Comparison of ENCODE assay signal across 33 cellular contexts in genomic region chr17:82164853-82165252, GRCh38.
"Had no signal": no experiment of that assay in that cellular context is flagged by ENCODE, and none has a peak within 500 bp of the region (broad histone marks: within the 10 kb centered on the region; RNA-seq: fewer than 3 reads in every experiment).

No MANE protein-coding gene starts in this region.

- H3K27me3 Mint-ChIP-seq: activated B cell treated with CpG ODN at 0.5 μM for 24 hours; activated CD8-positive, alpha-beta T cell treated with anti-CD3 and anti-CD28 coated beads for 36 hours; activated naive CD4-positive, alpha-beta T cell treated with anti-CD3 and anti-CD28 coated beads, Interleukin-2, amount 50 U/mL, for 24 hours; activated naive CD8-positive, alpha-beta T cell treated with anti-CD3 and anti-CD28 coated beads for 36 hours; activated naive CD8-positive, alpha-beta T cell treated with anti-CD3 and anti-CD28 coated beads, Interleukin-2, amount 50 U/mL, for 24 hours; T-cell had no signal

- H3K27ac Mint-ChIP-seq: activated B cell treated with CpG ODN at 0.5 μM for 24 hours; activated CD8-positive, alpha-beta T cell treated with anti-CD3 and anti-CD28 coated beads for 36 hours; activated naive CD4-positive, alpha-beta T cell treated with anti-CD3 and anti-CD28 coated beads for 36 hours; activated naive CD4-positive, alpha-beta T cell treated with anti-CD3 and anti-CD28 coated beads, Interleukin-2, amount 50 U/mL, for 24 hours; activated naive CD8-positive, alpha-beta T cell treated with anti-CD3 and anti-CD28 coated beads, Interleukin-2, amount 50 U/mL, for 24 hours; activated T-helper 2 cell treated with anti-CD3 and anti-CD28 coated beads, Interferon-gamma antibody, Interleukin-2, Interleukin-4, amounts not matched to agents 10 μg/mL and 5 μg/mL and 100 μg/mL, durations not matched to agents 14 hours and 24 hours and 36 hours; T-cell; T-helper 1 cell treated with Interleukin-12 subunit alpha and Interleukin-12 subunit beta and Interleukin-4 antibody, amounts not matched to agents 30 μg/mL and 1 μg/mL, for 36 hours; T-helper 2 cell treated with Interferon-gamma antibody and Interleukin-4, amounts not matched to agents 5 μg/mL and 100 μg/mL, for 36 hours had no signal

- H3K9me3 Mint-ChIP-seq: activated B cell treated with CpG ODN at 0.5 μM for 24 hours; activated CD8-positive, alpha-beta T cell treated with anti-CD3 and anti-CD28 coated beads for 36 hours; activated naive CD4-positive, alpha-beta T cell treated with anti-CD3 and anti-CD28 coated beads for 36 hours; activated naive CD4-positive, alpha-beta T cell treated with anti-CD3 and anti-CD28 coated beads, Interleukin-2, amount 50 U/mL, for 24 hours; activated naive CD8-positive, alpha-beta T cell treated with anti-CD3 and anti-CD28 coated beads for 36 hours; activated naive CD8-positive, alpha-beta T cell treated with anti-CD3 and anti-CD28 coated beads, Interleukin-2, amount 50 U/mL, for 24 hours; activated T-cell treated with anti-CD3 and anti-CD28 coated beads, Interleukin-2, amount 50 U/mL, for 4 hours; activated T-helper 2 cell treated with anti-CD3 and anti-CD28 coated beads, Interferon-gamma antibody, Interleukin-2, Interleukin-4, amounts not matched to agents 10 μg/mL and 5 μg/mL and 100 μg/mL, durations not matched to agents 14 hours and 24 hours and 36 hours; T-cell; T-helper 1 cell treated with Interleukin-12 subunit alpha and Interleukin-12 subunit beta and Interleukin-4 antibody, amounts not matched to agents 30 μg/mL and 1 μg/mL, for 36 hours; T-helper 2 cell treated with Interferon-gamma antibody and Interleukin-4, amounts not matched to agents 5 μg/mL and 100 μg/mL, for 36 hours had no signal

- ATAC-seq: activated CD4-positive, CD25-positive, alpha-beta regulatory T cell treated with anti-CD3 and anti-CD28 coated beads, Interleukin-2, amount 50 U/mL, for 24 hours; activated CD8-positive, alpha-beta T cell treated with anti-CD3 and anti-CD28 coated beads for 36 hours; activated naive CD8-positive, alpha-beta T cell treated with anti-CD3 and anti-CD28 coated beads, Interleukin-2, amount 50 U/mL, for 24 hours; activated T-cell treated with anti-CD3 and anti-CD28 coated beads, Interleukin-2, amount 50 U/mL, for 4 hours; body of pancreas; esophagus mucosa; gastrocnemius medialis; heart right ventricle; T-cell had no signal

- H3K4me3 ChIP-seq: adrenal gland, body of pancreas, colonic mucosa, gastrocnemius medialis, heart right ventricle had no signal

- H3K4me1 ChIP-seq: adrenal gland, body of pancreas, colonic mucosa, gastrocnemius medialis, heart right ventricle had no signal

- H3K27me3 ChIP-seq: adrenal gland, body of pancreas, colonic mucosa, gastrocnemius medialis, heart right ventricle had no signal

- H3K36me3 ChIP-seq: colonic mucosa had no signal

- H3K4me3 Mint-ChIP-seq: activated B cell treated with CpG ODN at 0.5 μM for 24 hours; activated CD8-positive, alpha-beta T cell treated with anti-CD3 and anti-CD28 coated beads for 36 hours; activated naive CD4-positive, alpha-beta T cell treated with anti-CD3 and anti-CD28 coated beads for 36 hours; activated naive CD4-positive, alpha-beta T cell treated with anti-CD3 and anti-CD28 coated beads, Interleukin-2, amount 50 U/mL, for 24 hours; activated naive CD8-positive, alpha-beta T cell treated with anti-CD3 and anti-CD28 coated beads for 36 hours; activated naive CD8-positive, alpha-beta T cell treated with anti-CD3 and anti-CD28 coated beads, Interleukin-2, amount 50 U/mL, for 24 hours; activated T-cell treated with anti-CD3 and anti-CD28 coated beads, Interleukin-2, amount 50 U/mL, for 4 hours; T-cell; T-helper 1 cell treated with Interleukin-12 subunit alpha and Interleukin-12 subunit beta and Interleukin-4 antibody, amounts not matched to agents 30 μg/mL and 1 μg/mL, for 36 hours; T-helper 2 cell treated with Interferon-gamma antibody and Interleukin-4, amounts not matched to agents 5 μg/mL and 100 μg/mL, for 36 hours had no signal

- H3K9me3 ChIP-seq: adrenal gland, body of pancreas, colonic mucosa, gastrocnemius medialis, heart right ventricle had no signal

- H3K4me1 Mint-ChIP-seq: activated B cell treated with CpG ODN at 0.5 μM for 24 hours; activated naive CD4-positive, alpha-beta T cell treated with anti-CD3 and anti-CD28 coated beads, Interleukin-2, amount 50 U/mL, for 24 hours; activated naive CD8-positive, alpha-beta T cell treated with anti-CD3 and anti-CD28 coated beads, Interleukin-2, amount 50 U/mL, for 24 hours had no signal

- H3K27ac ChIP-seq: adrenal gland, body of pancreas, colonic mucosa, gastrocnemius medialis, heart right ventricle, WERI-Rb-1 had no signal

- FAIRE-seq: endometrium had no signal

- DNase-seq: activated B cell treated with CpG ODN at 0.5 μM for 24 hours; activated CD4-positive, alpha-beta T cell treated with anti-CD3 and anti-CD28 coated beads for 48 hours; activated CD4-positive, alpha-beta T cell treated with anti-CD3 and anti-CD28 coated beads, Interleukin-2, amount 50 U/mL, for 1 hour; activated CD4-positive, alpha-beta T cell treated with anti-CD3 and anti-CD28 coated beads, Interleukin-2, amount 50 U/mL, for 48 hours; activated CD8-positive, alpha-beta memory T cell treated with anti-CD3 and anti-CD28 coated beads for 24 hours; activated CD8-positive, alpha-beta T cell treated with anti-CD3 and anti-CD28 coated beads for 36 hours; activated effector memory CD4-positive, alpha-beta T cell treated with anti-CD3 and anti-CD28 coated beads, Interleukin-2, amount 50 U/mL, for 16 hours; activated naive CD4-positive, alpha-beta T cell treated with anti-CD3 and anti-CD28 coated beads for 36 hours; activated naive CD8-positive, alpha-beta T cell treated with anti-CD3 and anti-CD28 coated beads for 36 hours; activated naive CD8-positive, alpha-beta T cell treated with anti-CD3 and anti-CD28 coated beads, Interleukin-2, amount 50 U/mL, for 24 hours; activated T-cell treated with anti-CD3 and anti-CD28 coated beads, Interleukin-2, amount 50 U/mL, for 4 hours; adrenal gland; amygdala; aorta; body of pancreas; caudate nucleus; cerebellar nuclear complex; colonic mucosa; effector CD8-positive, alpha-beta T cell; foreskin fibroblast; gastrocnemius medialis; glutamatergic neuron; heart right ventricle; T-cell; T1000; WERI-Rb-1 had no signal
